Comparison of ENCODE assay signal across 22 cellular contexts in genomic region chr9:91883503-91883902, GRCh38.
"Had no signal": no experiment of that assay in that cellular context is flagged by ENCODE, and none has a peak within 500 bp of the region (broad histone marks: within the 10 kb centered on the region; RNA-seq: fewer than 3 reads in every experiment).

No MANE protein-coding gene starts in this region.

- H3K36me3 Mint-ChIP-seq: naive B cell had no signal

- DNase-seq: cortex of kidney; dorsolateral prefrontal cortex; erythroblast; foreskin keratinocyte; head of caudate nucleus; hippocampal formation; mammary epithelial cell; midbrain; naive B cell; nephron progenitor cell; occipital lobe; psoas muscle; retina; sigmoid colon; stimulated activated CD4-positive, alpha-beta T cell treated with anti-CD3 and anti-CD28 coated beads, Interleukin-12 subunit alpha, Interleukin-12 subunit beta, amount 100 ng/mL, for 4 hours; stimulated activated CD4-positive, alpha-beta T cell treated with anti-CD3 and anti-CD28 coated beads, Interleukin-2, amount 100 ng/mL, for 48 hours; stimulated activated naive CD4-positive, alpha-beta T cell treated with Interleukin-2 at 50 U/mL for 16 hours; thyroid gland had no signal

- H3K9me3 Mint-ChIP-seq: central memory CD8-positive, alpha-beta T cell had no signal

- H3K27me3 ChIP-seq: dorsolateral prefrontal cortex, sigmoid colon, suprapubic skin, thyroid gland had no signal

- H3K27ac Mint-ChIP-seq: naive B cell, nephron progenitor cell, type B pancreatic cell had no signal

- H3K4me1 Mint-ChIP-seq: central memory CD8-positive, alpha-beta T cell; naive B cell had no signal

- H3K9me3 ChIP-seq: psoas muscle, sigmoid colon, suprapubic skin, thyroid gland had no signal

- H3K27ac ChIP-seq: dorsolateral prefrontal cortex, foreskin keratinocyte, psoas muscle, skin epidermis, suprapubic skin, thyroid gland had no signal

- ATAC-seq: foreskin keratinocyte, psoas muscle had no signal

- H3K4me1 ChIP-seq: foreskin keratinocyte, psoas muscle, suprapubic skin had no signal

- H3K4me3 ChIP-seq: dorsolateral prefrontal cortex, psoas muscle, sigmoid colon, skin epidermis, suprapubic skin, thyroid gland had no signal

- H3K36me3 ChIP-seq: suprapubic skin, thyroid gland had no signal

- H3K4me3 Mint-ChIP-seq: central memory CD8-positive, alpha-beta T cell; naive B cell; nephron progenitor cell; type B pancreatic cell had no signal
